25 cellular contexts compared by ENCODE assay signal in genomic region chr20:37421988-37422387, GRCh38.
DNase-seq lines count a peak whose midpoint lies in the region; ATAC-seq and TF ChIP-seq lines count a peak whose summit lies in the region.
"Had no signal": no experiment of that assay in that cellular context is flagged by ENCODE, and none has a peak within 500 bp of the region (broad histone marks: within the 10 kb centered on the region; RNA-seq: fewer than 3 reads in every experiment).

No MANE protein-coding gene starts in this region.

- peaks cover 2% of the 10 kb centered on the region for H3K27me3 Mint-ChIP-seq in brain

- no peak for TF ChIP-seq CTCF in brain (conservative IDR thresholded peaks at IDR 0.05)

- intact Hi-C loops in aorta (cut with DNase I), result no loop called here

- H3K4me1 ChIP-seq in aorta (ENCODE audit: control insufficient read depth in 1 of 2, insufficient read depth in 2 of 2, low read length in 2 of 2), result no peaks in the 10 kb centered on the region
- no peaks in the 10 kb centered on the region for H3K4me1 ChIP-seq in effector memory CD4-positive, alpha-beta T cell (ENCODE audit: control insufficient read depth, insufficient read depth, low read length, poor library complexity, severe bottlenecking)
- H3K4me1 ChIP-seq: prostate gland, upper lobe of right lung had no signal

- no peaks in the 10 kb centered on the region for H3K9me3 Mint-ChIP-seq in brain
- H3K9me3 Mint-ChIP-seq: activated CD4-positive, alpha-beta T cell treated with anti-CD3 and anti-CD28 coated beads, Interleukin-2, amount 10 ng/mL, durations not matched to agents 24 days and 14 days; activated T-helper 17 cell treated with anti-CD3 and anti-CD28 coated beads, Interleukin-2, amount 50 U/mL, for 72 hours; CD8-positive, alpha-beta memory T cell; naive B cell; stimulated activated naive CD8-positive, alpha-beta T cell treated with anti-CD3 and anti-CD28 coated beads, Interleukin-15, amount 100 ng/mL, for 72 hours had no signal

- DNase-seq in NCI-H146 treated with DMSO at 0.1 percent for 48 hours (lab: John Stamatoyannopoulos, UW; ENCODE audit: unreplicated experiment), result peak; percentile 10
- peak; percentile 54 for DNase-seq in retina
- DNase-seq in aorta, result no peak
- no peak for DNase-seq in effector memory CD4-positive, alpha-beta T cell
- DNase-seq in NCI-H524 (lab: John Stamatoyannopoulos, UW), result no peak
- DNase-seq: activated CD4-positive, alpha-beta T cell treated with anti-CD3 and anti-CD28 coated beads, Interleukin-2, amount 10 ng/mL, durations not matched to agents 24 days and 14 days; CD8-positive, alpha-beta memory T cell; foreskin melanocyte; kidney; naive B cell; NCI-H1105; NCI-H2107; NCI-H69; Right ventricle myocardium superior; stimulated activated CD4-positive, alpha-beta T cell treated with anti-CD3 and anti-CD28 coated beads, Interleukin-4, amount 100 ng/mL, for 24 hours; stimulated activated naive CD8-positive, alpha-beta T cell treated with anti-CD3 and anti-CD28 coated beads, Interleukin-15, amount 100 ng/mL, for 72 hours; upper lobe of right lung had no signal

- H3K36me3 ChIP-seq in aorta (ENCODE audit: control insufficient read depth in 1 of 2, insufficient read depth in 2 of 2, low read length in 1 of 2), result no peaks in the 10 kb centered on the region
- no peaks in the 10 kb centered on the region for H3K36me3 ChIP-seq in effector memory CD4-positive, alpha-beta T cell (ENCODE audit: control insufficient read depth, insufficient read depth, low read length)
- H3K36me3 ChIP-seq: prostate gland, upper lobe of right lung had no signal

- peaks cover 20% of the 10 kb centered on the region for H3K4me1 Mint-ChIP-seq in brain
- H3K4me1 Mint-ChIP-seq: activated CD4-positive, alpha-beta T cell treated with anti-CD3 and anti-CD28 coated beads, Interleukin-2, amount 10 ng/mL, durations not matched to agents 24 days and 14 days; activated T-helper 17 cell treated with anti-CD3 and anti-CD28 coated beads, Interleukin-2, amount 50 U/mL, for 72 hours; CD8-positive, alpha-beta memory T cell; stimulated activated naive CD8-positive, alpha-beta T cell treated with anti-CD3 and anti-CD28 coated beads, Interleukin-15, amount 100 ng/mL, for 72 hours had no signal

- H3K36me3 Mint-ChIP-seq in brain, result no peaks in the 10 kb centered on the region
- H3K36me3 Mint-ChIP-seq: activated naive CD8-positive, alpha-beta T cell; naive B cell had no signal

- ATAC-seq in HG02981 (IDR thresholded peaks at IDR 0.05; ENCODE audit: unreplicated experiment) (no peak), aorta (ENCODE audit: low FRiP score) (no peak)
- ATAC-seq: activated T-helper 17 cell treated with anti-CD3 and anti-CD28 coated beads, Interleukin-2, amount 50 U/mL, for 72 hours; GM12878; stimulated activated naive CD8-positive, alpha-beta T cell treated with anti-CD3 and anti-CD28 coated beads, Interleukin-15, amount 100 ng/mL, for 72 hours; upper lobe of right lung had no signal

- H3K9me3 ChIP-seq in aorta (ENCODE audit: control insufficient read depth, low read length), result no peaks in the 10 kb centered on the region
- no peaks in the 10 kb centered on the region for H3K9me3 ChIP-seq in effector memory CD4-positive, alpha-beta T cell (ENCODE audit: control insufficient read depth, low read length)
- H3K9me3 ChIP-seq: prostate gland, upper lobe of right lung had no signal

- peaks cover 2% of the 10 kb centered on the region for H3K27me3 ChIP-seq in layer of hippocampus (ENCODE audit: control insufficient read depth, insufficient read depth, low read length)
- H3K27me3 ChIP-seq in aorta (ENCODE audit: control insufficient read depth in 1 of 2, insufficient read depth in 2 of 2, low read length in 1 of 2), result no peaks in the 10 kb centered on the region
- H3K27me3 ChIP-seq in effector memory CD4-positive, alpha-beta T cell (replicated peaks; ENCODE audit: control insufficient read depth, insufficient read depth, low read length, poor library complexity, severe bottlenecking), result peaks cover 5% of the 10 kb centered on the region

- peak overlapping the region in 3 of 5 experiments; percentile 2 to 25 (median 9) for H3K4me3 Mint-ChIP-seq in brain
- H3K4me3 Mint-ChIP-seq: activated CD4-positive, alpha-beta T cell treated with anti-CD3 and anti-CD28 coated beads, Interleukin-2, amount 10 ng/mL, durations not matched to agents 24 days and 14 days; activated T-helper 17 cell treated with anti-CD3 and anti-CD28 coated beads, Interleukin-2, amount 50 U/mL, for 72 hours; CD8-positive, alpha-beta memory T cell; naive B cell; stimulated activated naive CD8-positive, alpha-beta T cell treated with anti-CD3 and anti-CD28 coated beads, Interleukin-15, amount 100 ng/mL, for 72 hours had no signal

- 2 to 10% methylated on average over 6 of the region's 6 CpGs for WGBS in aorta, 2 donors

- peak overlapping the region; percentile 38 for H3K27ac ChIP-seq in layer of hippocampus (ENCODE audit: low read depth, low read length)
- no peak overlapping the region for H3K27ac ChIP-seq in aorta (ENCODE audit: low read depth in 1 of 2, low read length in 2 of 2)
- H3K27ac ChIP-seq in effector memory CD4-positive, alpha-beta T cell (ENCODE audit: insufficient read depth, low read length, poor library complexity, severe bottlenecking), result no peak overlapping the region
- H3K27ac ChIP-seq: prostate gland, upper lobe of right lung had no signal

- no peak overlapping the region for H3K4me3 ChIP-seq in aorta (ENCODE audit: low read length in 2 of 2)
- no peak overlapping the region for H3K4me3 ChIP-seq in effector memory CD4-positive, alpha-beta T cell (ENCODE audit: insufficient read depth, low read depth, low read length, poor library complexity, severe bottlenecking)
- H3K4me3 ChIP-seq: GM12878, prostate gland, smooth muscle cell, upper lobe of right lung had no signal

- H3K27ac Mint-ChIP-seq in brain, result peak overlapping the region in 3 of 5 experiments; percentile 80 to 91 (median 88)
- H3K27ac Mint-ChIP-seq: activated CD4-positive, alpha-beta T cell treated with anti-CD3 and anti-CD28 coated beads, Interleukin-2, amount 10 ng/mL, durations not matched to agents 24 days and 14 days; activated naive CD8-positive, alpha-beta T cell; activated T-helper 17 cell treated with anti-CD3 and anti-CD28 coated beads, Interleukin-2, amount 50 U/mL, for 72 hours; naive B cell; stimulated activated naive CD8-positive, alpha-beta T cell treated with anti-CD3 and anti-CD28 coated beads, Interleukin-15, amount 100 ng/mL, for 72 hours had no signal

Comparison
In these comparisons a context has a peak if more than half of its experiments do, and no peak if none do; other contexts are left out.
1. DNase-seq: peak in NCI-H146 treated with DMSO at 0.1 percent for 48 hours (single experiment) and retina (single experiment); none in aorta (0 of 2), effector memory CD4-positive, alpha-beta T cell (0 of 3) and NCI-H524 (0 of 2).